8 cellular contexts compared by ENCODE assay signal in the genomic region with DNA sequence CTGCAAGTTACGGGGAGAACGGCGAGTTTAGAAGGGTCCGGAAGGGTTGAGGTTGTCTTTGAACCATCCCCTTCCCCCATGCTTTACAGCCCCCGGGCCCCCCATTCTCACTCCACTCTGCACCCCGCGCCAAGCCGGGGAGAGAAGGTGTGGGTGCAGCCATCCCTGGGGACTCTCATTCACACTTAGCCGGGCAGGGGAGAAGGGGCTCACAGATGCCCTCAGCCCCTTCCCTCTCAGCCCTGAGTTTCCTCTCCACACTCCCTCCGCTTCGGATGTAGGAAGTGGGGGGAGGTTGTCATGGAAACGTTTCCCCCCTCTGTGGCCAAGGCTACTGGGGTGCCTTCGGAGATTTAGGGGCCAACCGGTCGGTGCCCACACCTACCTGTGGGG. TPM values are rescaled to one million over a fixed set of nuclear protein-coding genes. Genes with fewer than 3 reads are reported as not detected.
DNase-seq lines count a peak whose midpoint lies in the region; ATAC-seq and TF ChIP-seq lines count a peak whose summit lies in the region.

No MANE protein-coding gene starts in this region.

- intact Hi-C loops in activated B cell treated with CpG ODN at 0.5 μM for 24 hours (cut with micrococcal nuclease) (no loop called here), spleen (cut with DNase I; ENCODE audit: low total_unique reads) (loop anchor here (10.0 kb wide), 1 partner anchor 169 kb away; no protein-coding TSS in a partner anchor)

- 0 to 3% (median 1%) methylated on average over 12 to 15 of the region's 15 CpGs for WGBS in spleen, 5 donors

- peak overlapping the region; percentile 54 to 74 for H3K4me3 ChIP-seq in right atrium auricular region
- peak overlapping the region; percentile 47 to 70 (median 52) for H3K4me3 ChIP-seq in spleen

- POLR2A ChIA-PET in activated CD4-positive, alpha-beta T cell treated with anti-CD3 and anti-CD28 coated beads, Interleukin-2, amount 10 ng/mL, durations not matched to agents 7 days and 5 days (lab: Charles Lee) = no interaction called here
- POLR2A ChIA-PET in activated B cell treated with CpG ODN at 0.5 μM for 24 hours (lab: Charles Lee) = no interaction called here

- DNase-seq in activated CD4-positive, alpha-beta T cell treated with anti-CD3 and anti-CD28 coated beads, Interleukin-2, amount 10 ng/mL, durations not matched to agents 7 days and 5 days = no peak
- DNase-seq in activated CD4-positive, alpha-beta T cell treated with anti-CD3 and anti-CD28 coated beads, Interleukin-2, amount 50 U/mL, for 1 hour = no peak
- DNase-seq in activated B cell treated with CpG ODN at 0.5 μM for 24 hours (no peak), right atrium auricular region (ENCODE audit: low spot score) (no peak), spleen (peak; percentile 74), RKO (ENCODE audit: low spot score) (no peak), Kasumi-1 (lab: John Stamatoyannopoulos, UW) (no peak)

- H3K27me3 ChIP-seq in right atrium auricular region (no peaks in the 10 kb centered on the region), spleen (replicated peaks in 1 of 7) (peaks cover 0 to 89% (median 48%) of the 10 kb centered on the region in 7 donors)

- no peaks in the 10 kb centered on the region for H3K9me3 Mint-ChIP-seq in activated CD4-positive, alpha-beta T cell treated with anti-CD3 and anti-CD28 coated beads, Interleukin-2, amount 10 ng/mL, durations not matched to agents 7 days and 5 days
- H3K9me3 Mint-ChIP-seq in activated B cell treated with CpG ODN at 0.5 μM for 24 hours = no peaks in the 10 kb centered on the region

- H3K4me1 Mint-ChIP-seq in activated CD4-positive, alpha-beta T cell treated with anti-CD3 and anti-CD28 coated beads, Interleukin-2, amount 10 ng/mL, durations not matched to agents 7 days and 5 days = peaks cover 7% of the 10 kb centered on the region
- H3K4me1 Mint-ChIP-seq in activated B cell treated with CpG ODN at 0.5 μM for 24 hours = peaks cover 11% of the 10 kb centered on the region

- H3K4me3 Mint-ChIP-seq in activated CD4-positive, alpha-beta T cell treated with anti-CD3 and anti-CD28 coated beads, Interleukin-2, amount 10 ng/mL, durations not matched to agents 7 days and 5 days = peak overlapping the region; percentile 38
- peak overlapping the region; percentile 46 for H3K4me3 Mint-ChIP-seq in activated B cell treated with CpG ODN at 0.5 μM for 24 hours

- H3K4me1 ChIP-seq in right atrium auricular region = peaks cover 0 to 28% of the 10 kb centered on the region in 2 donors
- H3K4me1 ChIP-seq in spleen = peaks cover 0 to 45% (median 22%) of the 10 kb centered on the region in 6 donors

- H3K27me3 Mint-ChIP-seq in activated CD4-positive, alpha-beta T cell treated with anti-CD3 and anti-CD28 coated beads, Interleukin-2, amount 10 ng/mL, durations not matched to agents 7 days and 5 days = peaks cover 29% of the 10 kb centered on the region
- H3K27me3 Mint-ChIP-seq in activated B cell treated with CpG ODN at 0.5 μM for 24 hours = peaks cover 31% of the 10 kb centered on the region

- H3K36me3 Mint-ChIP-seq in activated CD4-positive, alpha-beta T cell treated with anti-CD3 and anti-CD28 coated beads, Interleukin-2, amount 10 ng/mL, durations not matched to agents 7 days and 5 days (ENCODE audit: low read depth) = no peaks in the 10 kb centered on the region
- H3K36me3 Mint-ChIP-seq in activated B cell treated with CpG ODN at 0.5 μM for 24 hours (ENCODE audit: low read depth) = peaks cover 2% of the 10 kb centered on the region

- CTCF ChIA-PET in activated CD4-positive, alpha-beta T cell treated with anti-CD3 and anti-CD28 coated beads, Interleukin-2, amount 10 ng/mL, durations not matched to agents 7 days and 5 days (lab: Charles Lee) = no interaction called here
- CTCF ChIA-PET in activated B cell treated with CpG ODN at 0.5 μM for 24 hours (lab: Charles Lee) = no interaction called here

- TF ChIP-seq POLR2A in spleen (IDR thresholded peaks at IDR 0.05) = no peak

- ATAC-seq in activated B cell treated with CpG ODN at 0.5 μM for 24 hours (ENCODE audit: low read depth) (no peak), GM18867 (IDR thresholded peaks at IDR 0.05; ENCODE audit: unreplicated experiment) (no peak)

- no peaks in the 10 kb centered on the region for H3K9me3 ChIP-seq in right atrium auricular region
- H3K9me3 ChIP-seq in spleen = no peaks in the 10 kb centered on the region

- no peak for TF ChIP-seq CTCF in activated B cell treated with CpG ODN at 0.5 μM for 24 hours (IDR thresholded peaks at IDR 0.05)
- TF ChIP-seq CTCF in right atrium auricular region (IDR thresholded peaks at IDR 0.05) = no peak
- TF ChIP-seq CTCF in spleen (IDR thresholded peaks at IDR 0.05 in 8 of 11, conservative IDR thresholded peaks at IDR 0.05 in 3 of 11) = no peak

- H3K27ac Mint-ChIP-seq in activated CD4-positive, alpha-beta T cell treated with anti-CD3 and anti-CD28 coated beads, Interleukin-2, amount 10 ng/mL, durations not matched to agents 7 days and 5 days = no peak overlapping the region
- H3K27ac Mint-ChIP-seq in activated B cell treated with CpG ODN at 0.5 μM for 24 hours = no peak overlapping the region

- H3K36me3 ChIP-seq in right atrium auricular region (no peaks in the 10 kb centered on the region), spleen (no peaks in the 10 kb centered on the region)

- peak overlapping the region; percentile 86 to 88 for H3K27ac ChIP-seq in right atrium auricular region
- peak overlapping the region in 7 of 8 donors; percentile 47 to 77 (median 61) for H3K27ac ChIP-seq in spleen

RNA-seq across cellular contexts. Expression of gene CADM1, which starts 0.3 kb away (rescaled TPM):
- under 1 TPM; 0.52 to 0.92 TPM for total RNA-seq in activated CD4-positive, alpha-beta T cell treated with anti-CD3 and anti-CD28 coated beads, Interleukin-2, amount 10 ng/mL, durations not matched to agents 7 days and 5 days
- total RNA-seq in activated B cell treated with CpG ODN at 0.5 μM for 24 hours (0.86 and 0.91 TPM in 2 replicates), right atrium auricular region (10 to 100 TPM; 19.8 to 33.9 TPM), spleen (10 to 100 TPM in 5 of 7 donors, 1 to 10 TPM in 2; 9.5 to 18.8 (median 12.0) TPM)
- 1 to 10 TPM; 1.4 to 3.4 (median 2.1) TPM for polyA plus RNA-seq in spleen
